Comparison of ENCODE assay signal across 1 cellular context in the genomic region with DNA sequence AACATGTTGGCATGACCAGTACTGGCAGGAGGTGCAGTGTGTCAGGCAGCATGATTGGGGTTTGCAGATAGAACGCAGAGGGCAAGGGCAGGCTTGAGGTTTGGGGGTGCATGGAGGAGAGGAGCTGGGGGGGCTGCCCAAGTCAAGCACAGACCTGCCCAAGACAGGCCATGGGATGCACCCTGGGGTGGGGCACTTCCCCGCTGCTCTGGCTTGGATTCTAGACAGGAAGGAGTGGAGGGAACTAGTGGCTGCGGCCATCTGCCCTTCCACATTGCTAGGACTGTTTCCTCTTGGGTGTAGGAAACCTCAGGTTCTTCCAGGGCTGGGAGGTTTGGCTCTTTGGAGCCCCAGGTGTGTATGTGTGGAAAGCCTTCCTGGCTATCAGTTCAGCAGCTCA.
TF ChIP-seq lines count a peak whose summit lies in the region.

No MANE protein-coding gene starts in this region.

TF ChIP-seq in GM12891, 5 proteins besides CTCF, POLR2A, EP300 and RAD21 (continued from another document):
- TF ChIP-seq POLR2AphosphoS5 (IDR thresholded peaks at IDR 0.05; ENCODE audit: low read depth, low read length) = no peak
- no peak for TF ChIP-seq PAX5 (IDR thresholded peaks at IDR 0.05; ENCODE audit: insufficient read depth, low read length, severe bottlenecking)
- no peak for TF ChIP-seq SPI1 (IDR thresholded peaks at IDR 0.05; ENCODE audit: low read depth, low read length)
TF ChIP-seq in GM12891: peak in this region for 0.
